30 cellular contexts compared by ENCODE assay signal in genomic region chr2:186515376-186515775, GRCh38. TPM values are rescaled to one million over a fixed set of nuclear protein-coding genes. Genes with fewer than 3 reads are reported as not detected.
A peak's percentile ranks its signal among the peaks of the same experiment; 100 is the strongest.
DNase-seq lines count a peak whose midpoint lies in the region; ATAC-seq and TF ChIP-seq lines count a peak whose summit lies in the region.
"Had no signal": no experiment of that assay in that cellular context is flagged by ENCODE, and none has a peak within 500 bp of the region (broad histone marks: within the 10 kb centered on the region; RNA-seq: fewer than 3 reads in every experiment).

No MANE protein-coding gene starts in this region.

- H3K36me3 ChIP-seq in GM23338 (ENCODE audit: insufficient read depth) (peaks cover 7% of the 10 kb centered on the region; the same call in 1 of the 2 replicates), SK-N-SH (replicated peaks in 1 of 2; ENCODE audit: control insufficient read depth in 1 of 2, insufficient read depth in 2 of 2, low read length in 1 of 2) (peaks cover 45 to 72% of the 10 kb centered on the region in 2 experiments)

- no peak overlapping the region for H3K9ac ChIP-seq in SK-N-SH

- no peaks in the 10 kb centered on the region for H3K4me1 Mint-ChIP-seq in GM23338
- H3K4me1 Mint-ChIP-seq: activated CD8-positive, alpha-beta memory T cell treated with anti-CD3 and anti-CD28 coated beads, Interleukin-2, amount 10 ng/mL, durations not matched to agents 7 days and 5 days; activated naive CD8-positive, alpha-beta T cell treated with anti-CD3 and anti-CD28 coated beads, Interleukin-2, amount 50 U/mL, for 24 hours; H9 had no signal

- 72% methylated on average over 3 of the region's 3 CpGs for WGBS in SK-N-SH (ENCODE audit: low lambda C conversion rate)

- H3K4me3 Mint-ChIP-seq in GM23338, result no peak overlapping the region
- H3K4me3 Mint-ChIP-seq: activated CD8-positive, alpha-beta memory T cell treated with anti-CD3 and anti-CD28 coated beads, Interleukin-2, amount 10 ng/mL, durations not matched to agents 7 days and 5 days; activated naive CD8-positive, alpha-beta T cell treated with anti-CD3 and anti-CD28 coated beads, Interleukin-2, amount 50 U/mL, for 24 hours; activated T-cell treated with anti-CD3 and anti-CD28 coated beads, Interleukin-2, amount 50 U/mL, for 4 hours; H9 had no signal

- H3K9me2 ChIP-seq in GM23338 (ENCODE audit: insufficient read depth) (no peaks in the 10 kb centered on the region), SK-N-SH (no peaks in the 10 kb centered on the region)

- no peak for DNase-seq in GM23338 (ENCODE audit: low spot score)
- DNase-seq in SK-N-SH, result no peak
- DNase-seq in epithelial cell of esophagus (ENCODE audit: low read depth), result peak; percentile 29
- DNase-seq in DMS114 treated with DMSO at 0.1 percent for 48 hours (lab: John Stamatoyannopoulos, UW; ENCODE audit: unreplicated experiment), result no peak
- DNase-seq in nucleus accumbens (lab: John Stamatoyannopoulos, UW), result no peak
- DNase-seq in activated CD4-positive, alpha-beta T cell treated with anti-CD3 and anti-CD28 coated beads, Interleukin-2, amount 50 U/mL, for 4 hours, result no peak
- DNase-seq: activated CD8-positive, alpha-beta memory T cell treated with anti-CD3 and anti-CD28 coated beads, Interleukin-2, amount 10 ng/mL, durations not matched to agents 7 days and 5 days; activated gamma-delta T cell treated with Interleukin-2 at 50 U/mL for 16 hours; activated naive CD8-positive, alpha-beta T cell treated with anti-CD3 and anti-CD28 coated beads, Interleukin-2, amount 50 U/mL, for 24 hours; activated T-cell treated with anti-CD3 and anti-CD28 coated beads, Interleukin-2, amount 50 U/mL, for 4 hours; body of pancreas; cerebellar nuclear complex; COR-L47; DMS79; dorsolateral prefrontal cortex; H9; KG1; left ventricle myocardium inferior; MG63; NCI-H1105; NCI-H187; NCI-H510A; SJCRH30; stimulated activated CD4-positive, alpha-beta T cell treated with anti-CD3 and anti-CD28 coated beads, Interleukin-12 subunit alpha, Interleukin-12 subunit beta, amount 100 ng/mL, for 4 hours; stimulated activated CD4-positive, alpha-beta T cell treated with anti-CD3 and anti-CD28 coated beads, Interleukin-2, amount 100 ng/mL, for 48 hours had no signal

- H2AFZ ChIP-seq in GM23338 (no peak overlapping the region), SK-N-SH (ENCODE audit: low read depth) (no peak overlapping the region)

- no peaks in the 10 kb centered on the region for H3K27me3 ChIP-seq in GM23338 (ENCODE audit: insufficient read depth)
- H3K27me3 ChIP-seq in SK-N-SH (ENCODE audit: insufficient read depth), result no peaks in the 10 kb centered on the region
- H3K27me3 ChIP-seq: body of pancreas, dorsolateral prefrontal cortex, MG63, SJCRH30, tibial nerve had no signal

- no peak for ATAC-seq in GM23338
- no peak for ATAC-seq in GM18517 (IDR thresholded peaks at IDR 0.05; ENCODE audit: unreplicated experiment)
- ATAC-seq: activated CD8-positive, alpha-beta memory T cell treated with anti-CD3 and anti-CD28 coated beads, Interleukin-2, amount 10 ng/mL, durations not matched to agents 7 days and 5 days; activated naive CD8-positive, alpha-beta T cell treated with anti-CD3 and anti-CD28 coated beads, Interleukin-2, amount 50 U/mL, for 24 hours; activated T-cell treated with anti-CD3 and anti-CD28 coated beads, Interleukin-2, amount 50 U/mL, for 4 hours; body of pancreas; sciatic nerve had no signal

- TF ChIP-seq EP300 in SK-N-SH (IDR thresholded peaks at IDR 0.05; ENCODE audit: borderline replicate concordance in 1 of 2, low read depth in 1 of 2, low read length in 1 of 2), result no peak

- no peaks in the 10 kb centered on the region for H3K9me3 Mint-ChIP-seq in GM23338
- H3K9me3 Mint-ChIP-seq: activated naive CD8-positive, alpha-beta T cell treated with anti-CD3 and anti-CD28 coated beads, Interleukin-2, amount 50 U/mL, for 24 hours; activated T-cell treated with anti-CD3 and anti-CD28 coated beads, Interleukin-2, amount 50 U/mL, for 4 hours; H9 had no signal

- no peak for TF ChIP-seq CTCF in GM23338 (conservative IDR thresholded peaks at IDR 0.05; ENCODE audit: low read depth in 2 of 2)
- TF ChIP-seq CTCF in SK-N-SH (IDR thresholded peaks at IDR 0.05), result no peak
- TF ChIP-seq CTCF in epithelial cell of esophagus (IDR thresholded peaks at IDR 0.05; ENCODE audit: insufficient read depth, low read depth, low read length, missing control alignments), result no peak

- 0 out of 2 replicates have a peak overlapping the region, but pooled peaks have one; percentile 8 for H3K27ac ChIP-seq in GM23338 (ENCODE audit: low read depth)
- H3K27ac ChIP-seq in SK-N-SH (ENCODE audit: low read depth in 2 of 2, low read length in 1 of 2), result no peak overlapping the region; a peak in 1 of 4 replicates
- H3K27ac ChIP-seq: body of pancreas, C4-2B, dorsolateral prefrontal cortex, left ventricle myocardium inferior, SJCRH30, tibial nerve had no signal

- peaks cover 3% of the 10 kb centered on the region for H3K27me3 Mint-ChIP-seq in GM23338 (ENCODE audit: insufficient read depth, low read depth, poor library complexity)
- H3K27me3 Mint-ChIP-seq: activated CD8-positive, alpha-beta memory T cell treated with anti-CD3 and anti-CD28 coated beads, Interleukin-2, amount 10 ng/mL, durations not matched to agents 7 days and 5 days; activated naive CD8-positive, alpha-beta T cell treated with anti-CD3 and anti-CD28 coated beads, Interleukin-2, amount 50 U/mL, for 24 hours; progenitor cell of endocrine pancreas had no signal

- TF ChIP-seq RAD21 in SK-N-SH (IDR thresholded peaks at IDR 0.05; ENCODE audit: low read length), result no peak

- no peaks in the 10 kb centered on the region for H3F3A ChIP-seq in GM23338 (replicated peaks; ENCODE audit: low read depth)
- H3F3A ChIP-seq in SK-N-SH (replicated peaks; ENCODE audit: insufficient read depth), result peaks cover 20% of the 10 kb centered on the region

- POLR2A ChIA-PET in SK-N-SH (lab: Yijun Ruan, JAX), result no interaction called here

- peaks cover 19% of the 10 kb centered on the region; the same call in 2 of the 3 replicates for H3K36me3 Mint-ChIP-seq in GM23338 (ENCODE audit: low read depth)

- no peak overlapping the region for H3K4me3 ChIP-seq in GM23338
- no peak overlapping the region for H3K4me3 ChIP-seq in SK-N-SH (ENCODE audit: low read depth in 2 of 2, low read length in 1 of 2)
- H3K4me3 ChIP-seq in epithelial cell of esophagus (ENCODE audit: low read length), result no peak overlapping the region
- H3K4me3 ChIP-seq: body of pancreas, dorsolateral prefrontal cortex, left ventricle myocardium inferior, MG63, SJCRH30, tibial nerve had no signal

- H3K9me3 ChIP-seq in SK-N-SH, result no peaks in the 10 kb centered on the region
- H3K9me3 ChIP-seq: body of pancreas, left ventricle myocardium inferior, MG63, SJCRH30, tibial nerve had no signal

- H3K27ac Mint-ChIP-seq in GM23338, result no peak overlapping the region
- H3K27ac Mint-ChIP-seq: activated CD8-positive, alpha-beta memory T cell treated with anti-CD3 and anti-CD28 coated beads, Interleukin-2, amount 10 ng/mL, durations not matched to agents 7 days and 5 days; activated naive CD8-positive, alpha-beta T cell treated with anti-CD3 and anti-CD28 coated beads, Interleukin-2, amount 50 U/mL, for 24 hours; H9; progenitor cell of endocrine pancreas had no signal

- H3K79me2 ChIP-seq in GM23338 (replicated peaks; ENCODE audit: insufficient read depth) (no peaks in the 10 kb centered on the region), SK-N-SH (ENCODE audit: insufficient read depth) (peaks cover 21% of the 10 kb centered on the region)

- peaks cover 3% of the 10 kb centered on the region; the same call in 1 of the 2 replicates for H4K20me1 ChIP-seq in GM23338 (replicated peaks; ENCODE audit: insufficient read depth)
- no peaks in the 10 kb centered on the region for H4K20me1 ChIP-seq in SK-N-SH (ENCODE audit: insufficient read depth)

- no peak overlapping the region for H3K4me2 ChIP-seq in GM23338
- H3K4me2 ChIP-seq in SK-N-SH, result no peak overlapping the region

- CTCF ChIA-PET in SK-N-SH (lab: Yijun Ruan, JAX), result interaction anchor here (1.1 kb wide), 1 partner anchor 126 kb away, joined by 3 read pairs; no protein-coding TSS in a partner anchor

- no peaks in the 10 kb centered on the region for H3K4me1 ChIP-seq in GM23338 (ENCODE audit: insufficient read depth)
- H3K4me1 ChIP-seq in SK-N-SH (ENCODE audit: control insufficient read depth in 1 of 2, insufficient read depth in 2 of 2, low read depth in 1 of 2, low read length in 1 of 2), result peaks cover 0 to 7% of the 10 kb centered on the region in 2 experiments; a peak in 2 of 4 replicates
- H3K4me1 ChIP-seq: left ventricle myocardium inferior, SJCRH30 had no signal

TF ChIP-seq in GM23338, 12 proteins besides CTCF, POLR2A, EP300 and RAD21 (continues in another document):
- TF ChIP-seq ETS1 (IDR thresholded peaks at IDR 0.05) (no peak), STAT1 (IDR thresholded peaks at IDR 0.05; ENCODE audit: unreplicated experiment) (no peak), NANOG (IDR thresholded peaks at IDR 0.05; ENCODE audit: borderline replicate concordance) (no peak)

TF ChIP-seq in SK-N-SH, 30 proteins besides CTCF, POLR2A, EP300 and RAD21:
- no peak for TF ChIP-seq TCF12 (IDR thresholded peaks at IDR 0.05)
- 0 out of 2 replicates have a peak, but pooled peaks have one; percentile 3 for TF ChIP-seq FOSL2 (IDR thresholded peaks at IDR 0.05; ENCODE audit: borderline replicate concordance, low read depth)

RNA-seq across cellular contexts. Expression of gene ZC3H15, which starts 29.3 kb away (rescaled TPM):
- total RNA-seq in GM23338 (2014; rRNA removed; shearing (Covaris generic)), result 75.0 and 75.6 TPM in 2 replicates
- polyA plus RNA-seq in GM23338 (2016; fragmentation: Nextera tagmentation; extraction: Ambion mirVana) (242 and 281 TPM in 2 replicates), SK-N-SH (2012; rRNA removed) (26.5 and 27.7 TPM in 2 replicates)
- 33.9 and 52.2 TPM in 2 replicates for polyA plus RNA-seq in SK-N-SH (2012; cell fraction: cytosol; rRNA removed)
- 17.5 and 44.8 TPM in 2 replicates for polyA plus RNA-seq in SK-N-SH (2012; cell fraction: nucleus; rRNA removed)
